Comparison of ENCODE assay signal across 33 cellular contexts in the genomic region with DNA sequence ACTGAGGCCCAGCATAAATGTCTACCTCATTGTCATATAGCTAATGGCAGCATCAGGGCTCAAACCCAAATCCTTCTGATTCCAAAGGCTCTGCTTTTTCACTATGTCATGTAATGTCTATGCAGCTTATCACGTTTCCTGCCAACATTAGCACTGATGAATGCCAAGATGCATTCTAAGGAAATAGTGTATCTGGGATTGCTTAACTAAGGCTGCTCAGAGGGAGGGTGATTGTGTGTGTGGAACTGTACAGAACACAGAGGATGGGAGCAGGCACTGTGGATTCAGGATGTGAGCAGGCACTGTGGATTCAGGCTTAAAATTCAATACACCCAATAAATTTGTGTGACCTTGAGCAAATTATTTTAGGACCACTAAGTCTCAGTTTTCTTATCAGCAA.
"Had no signal": no experiment of that assay in that cellular context is flagged by ENCODE, and none has a peak within 500 bp of the region (broad histone marks: within the 10 kb centered on the region; RNA-seq: fewer than 3 reads in every experiment).

No MANE protein-coding gene starts in this region.

- H3K27ac ChIP-seq: KMS-11, SJCRH30, SK-N-MC, VCaP had no signal

- H3K27ac Mint-ChIP-seq: activated B cell treated with CpG ODN at 0.5 μM for 24 hours; activated CD4-positive, alpha-beta memory T cell treated with anti-CD3 and anti-CD28 coated beads, Interleukin-2, amount 10 ng/mL, durations not matched to agents 7 days and 5 days; activated CD8-positive, alpha-beta memory T cell treated with anti-CD3 and anti-CD28 coated beads, Interleukin-2, amount 10 ng/mL, durations not matched to agents 7 days and 5 days; activated naive CD4-positive, alpha-beta T cell treated with anti-CD3 and anti-CD28 coated beads, Interleukin-2, amount 10 ng/mL, durations not matched to agents 7 days and 5 days; activated naive CD8-positive, alpha-beta T cell; activated naive CD8-positive, alpha-beta T cell treated with anti-CD3 and anti-CD28 coated beads, Interleukin-2, amount 50 U/mL, for 24 hours had no signal

- H3K9me3 ChIP-seq: SJCRH30 had no signal

- H3K4me3 Mint-ChIP-seq: activated B cell treated with CpG ODN at 0.5 μM for 24 hours; activated CD4-positive, alpha-beta memory T cell treated with anti-CD3 and anti-CD28 coated beads, Interleukin-2, amount 10 ng/mL, durations not matched to agents 7 days and 5 days; activated CD8-positive, alpha-beta memory T cell treated with anti-CD3 and anti-CD28 coated beads, Interleukin-2, amount 10 ng/mL, durations not matched to agents 7 days and 5 days; activated naive CD4-positive, alpha-beta T cell treated with anti-CD3 and anti-CD28 coated beads, Interleukin-2, amount 10 ng/mL, durations not matched to agents 7 days and 5 days; activated naive CD8-positive, alpha-beta T cell; activated naive CD8-positive, alpha-beta T cell treated with anti-CD3 and anti-CD28 coated beads, Interleukin-2, amount 50 U/mL, for 24 hours; brain had no signal

- H3K27me3 Mint-ChIP-seq: activated B cell treated with CpG ODN at 0.5 μM for 24 hours; activated CD4-positive, alpha-beta memory T cell treated with anti-CD3 and anti-CD28 coated beads, Interleukin-2, amount 10 ng/mL, durations not matched to agents 7 days and 5 days; activated CD8-positive, alpha-beta memory T cell treated with anti-CD3 and anti-CD28 coated beads, Interleukin-2, amount 10 ng/mL, durations not matched to agents 7 days and 5 days; activated naive CD4-positive, alpha-beta T cell treated with anti-CD3 and anti-CD28 coated beads, Interleukin-2, amount 10 ng/mL, durations not matched to agents 7 days and 5 days; activated naive CD8-positive, alpha-beta T cell; activated naive CD8-positive, alpha-beta T cell treated with anti-CD3 and anti-CD28 coated beads, Interleukin-2, amount 50 U/mL, for 24 hours; brain had no signal

- H3K9me3 Mint-ChIP-seq: activated B cell treated with CpG ODN at 0.5 μM for 24 hours had no signal

- H3K4me3 ChIP-seq: SJCRH30, SK-N-MC had no signal

- H3K27me3 ChIP-seq: SJCRH30 had no signal

- H3K4me1 ChIP-seq: SJCRH30 had no signal

- H3K36me3 ChIP-seq: SJCRH30 had no signal

- H3K36me3 Mint-ChIP-seq: activated CD8-positive, alpha-beta memory T cell treated with anti-CD3 and anti-CD28 coated beads, Interleukin-2, amount 10 ng/mL, durations not matched to agents 7 days and 5 days; activated naive CD4-positive, alpha-beta T cell treated with anti-CD3 and anti-CD28 coated beads, Interleukin-2, amount 10 ng/mL, durations not matched to agents 7 days and 5 days; activated naive CD8-positive, alpha-beta T cell; brain had no signal

- H3K4me1 Mint-ChIP-seq: activated B cell treated with CpG ODN at 0.5 μM for 24 hours; activated CD4-positive, alpha-beta memory T cell treated with anti-CD3 and anti-CD28 coated beads, Interleukin-2, amount 10 ng/mL, durations not matched to agents 7 days and 5 days; activated CD8-positive, alpha-beta memory T cell treated with anti-CD3 and anti-CD28 coated beads, Interleukin-2, amount 10 ng/mL, durations not matched to agents 7 days and 5 days; activated naive CD4-positive, alpha-beta T cell treated with anti-CD3 and anti-CD28 coated beads, Interleukin-2, amount 10 ng/mL, durations not matched to agents 7 days and 5 days; activated naive CD8-positive, alpha-beta T cell treated with anti-CD3 and anti-CD28 coated beads, Interleukin-2, amount 50 U/mL, for 24 hours had no signal

- DNase-seq: activated B cell treated with CpG ODN at 0.5 μM for 24 hours; activated CD4-positive, alpha-beta memory T cell treated with anti-CD3 and anti-CD28 coated beads, Interleukin-2, amount 10 ng/mL, durations not matched to agents 7 days and 5 days; activated CD4-positive, alpha-beta T cell treated with anti-CD3 and anti-CD28 coated beads for 4 hours; activated CD4-positive, CD25-positive, alpha-beta regulatory T cell treated with anti-CD3 and anti-CD28 coated beads, Interleukin-2, amount 50 U/mL, for 72 hours; activated CD8-positive, alpha-beta memory T cell treated with anti-CD3 and anti-CD28 coated beads for 24 hours; activated CD8-positive, alpha-beta memory T cell treated with anti-CD3 and anti-CD28 coated beads, Interleukin-2, amount 10 ng/mL, durations not matched to agents 7 days and 5 days; activated CD8-positive, alpha-beta memory T cell treated with anti-CD3 and anti-CD28 coated beads, Interleukin-2, amount 50 U/mL, for 48 hours; activated effector memory CD4-positive, alpha-beta T cell treated with Interleukin-2 at 50 U/mL for 16 hours; activated naive CD4-positive, alpha-beta T cell treated with anti-CD3 and anti-CD28 coated beads, Interleukin-2, amount 10 ng/mL, durations not matched to agents 7 days and 5 days; activated naive CD8-positive, alpha-beta T cell treated with anti-CD3 and anti-CD28 coated beads, Interleukin-2, amount 50 U/mL, for 24 hours; activated T-cell treated with anti-CD3 and anti-CD28 coated beads, Interleukin-2, amount 50 U/mL, for 48 hours; anterior cingulate cortex; caudate nucleus; cerebellar nuclear complex; NCI-H1092 treated with DMSO at 0.1 percent for 48 hours; NCI-H146; NCI-H187; NCI-H2107; NCI-H345; NCI-H510A; NCI-H526; OCI-M1; SHP77; SJCRH30; SW 1271; T-helper 1 cell; T-helper 2 cell; T-helper 9 cell had no signal
